ENCODE assay signal across 1 cellular context in the genomic region with DNA sequence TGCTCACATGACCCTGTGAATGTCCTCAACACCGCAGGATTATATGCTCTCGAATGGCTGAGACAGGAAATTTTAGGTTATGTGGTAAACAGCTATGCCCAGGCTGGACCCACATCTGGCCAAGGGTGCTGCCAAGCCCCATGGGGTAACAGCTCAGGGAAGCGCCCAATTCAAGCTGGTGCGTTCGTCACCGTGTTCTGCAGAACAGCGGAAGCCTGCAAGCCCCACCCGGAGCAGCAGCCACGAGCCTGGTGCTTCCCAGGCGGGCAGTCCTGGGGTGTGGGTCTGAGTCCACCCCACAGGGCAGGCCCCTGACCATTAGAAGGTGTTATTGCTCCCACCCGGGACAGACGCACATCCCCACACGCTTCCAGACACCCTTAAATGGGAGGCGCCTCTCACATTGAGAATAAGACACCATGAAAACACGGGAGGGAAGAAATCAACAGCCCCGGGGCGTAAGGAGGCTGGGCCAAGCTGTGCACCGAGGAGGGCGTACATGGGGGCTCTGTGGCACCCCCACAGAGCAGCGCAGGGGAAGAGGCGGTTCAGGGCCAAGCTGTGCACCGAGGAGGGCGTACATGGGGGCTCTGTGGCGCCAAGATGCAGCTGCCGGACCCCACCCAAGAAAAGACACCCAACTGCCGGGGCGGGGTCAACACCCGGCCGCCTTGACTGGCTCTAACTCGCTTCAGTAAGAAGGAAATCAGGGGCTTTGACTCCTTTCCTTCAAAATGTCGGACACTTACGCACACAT.
TF ChIP-seq lines count a peak whose summit lies in the region.

No MANE protein-coding gene starts in this region.

TF ChIP-seq in H1, 55 proteins besides CTCF, POLR2A, EP300 and RAD21:
- TF ChIP-seq CREB1 (IDR thresholded peaks at IDR 0.05) (no peak), SUZ12 (IDR thresholded peaks at IDR 0.05; ENCODE audit: low read length) (no peak), POLR2AphosphoS5 (IDR thresholded peaks at IDR 0.05; ENCODE audit: low read depth, low read length) (no peak), TAF1 (IDR thresholded peaks at IDR 0.05; ENCODE audit: low read depth, low read length) (no peak), CTBP2 (IDR thresholded peaks at IDR 0.05; ENCODE audit: borderline replicate concordance, insufficient read depth, insufficient read length, low read length) (no peak), RFX5 (IDR thresholded peaks at IDR 0.05; ENCODE audit: borderline replicate concordance, low read depth, low read length) (no peak), TCF12 (IDR thresholded peaks at IDR 0.05; ENCODE audit: low read depth, low read length) (no peak), NRF1 (IDR thresholded peaks at IDR 0.05; ENCODE audit: low read depth, low read length) (no peak), BRCA1 (IDR thresholded peaks at IDR 0.05; ENCODE audit: low read depth, low read length) (no peak), GABPA (IDR thresholded peaks at IDR 0.05; ENCODE audit: borderline replicate concordance, insufficient read depth, low read length) (no peak), CBX8 (IDR thresholded peaks at IDR 0.05; ENCODE audit: borderline replicate concordance, low read depth, low read length) (no peak), MAFK (IDR thresholded peaks at IDR 0.05; ENCODE audit: low read depth, low read length) (no peak), NANOG (IDR thresholded peaks at IDR 0.05; ENCODE audit: insufficient read depth, low read depth, low read length, poor library complexity, severe bottlenecking) (no peak)
- TF ChIP-seq, protein P1, sequence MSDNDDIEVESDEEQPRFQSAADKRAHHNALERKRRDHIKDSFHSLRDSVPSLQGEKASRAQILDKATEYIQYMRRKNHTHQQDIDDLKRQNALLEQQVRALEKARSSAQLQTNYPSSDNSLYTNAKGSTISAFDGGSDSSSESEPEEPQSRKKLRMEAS (IDR thresholded peaks at IDR 0.05), result no peak
